1 cellular context compared by ENCODE assay signal in the genomic region with DNA sequence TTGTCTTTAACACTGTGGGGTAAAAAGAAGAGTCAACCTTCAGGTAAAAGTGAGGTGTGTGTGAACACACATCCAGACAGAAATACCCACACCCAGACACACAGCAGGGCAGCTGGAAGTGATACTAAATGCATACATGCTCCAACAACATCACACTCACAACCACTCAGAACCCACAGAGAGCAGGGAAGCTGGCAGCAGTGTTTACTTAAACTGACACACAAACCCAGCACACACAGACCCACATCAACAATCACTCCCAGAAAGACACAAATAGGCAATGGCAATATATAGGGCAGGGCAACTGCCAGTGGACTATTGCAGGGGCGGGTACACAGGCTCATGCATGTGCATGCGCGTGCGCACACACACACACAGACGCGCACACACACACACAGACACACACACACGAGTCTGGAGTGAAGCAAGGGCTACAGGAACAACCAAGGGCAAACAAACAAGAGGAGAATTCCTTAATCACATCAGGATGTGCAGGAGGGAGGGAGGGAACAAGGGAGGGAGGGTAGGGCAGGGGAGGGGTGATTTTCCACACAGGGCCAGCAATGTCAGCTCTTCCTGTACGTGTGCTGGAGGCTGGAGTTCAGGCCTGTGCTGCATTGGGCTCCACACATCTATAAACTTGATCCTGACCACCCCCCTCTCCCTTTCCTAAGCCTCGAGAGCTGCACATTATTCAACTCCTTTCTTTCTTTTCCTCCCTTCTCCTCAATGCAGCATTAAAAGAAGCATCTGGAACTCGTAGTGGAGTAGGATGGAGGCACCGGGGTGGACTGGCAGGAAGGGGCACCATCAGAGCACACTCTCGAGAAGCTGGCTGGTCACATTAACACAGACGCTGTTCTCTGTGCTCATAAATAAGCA.
TF ChIP-seq lines count a peak whose summit lies in the region.

No MANE protein-coding gene starts in this region.

TF ChIP-seq in K562, 482 proteins besides CTCF, POLR2A, EP300 and RAD21:
- TF ChIP-seq FOXA3 (CRISPR knock-in tag; conservative IDR thresholded peaks at IDR 0.05 in 1 of 2, IDR thresholded peaks at IDR 0.05 in 1 of 2) (0 out of 4 replicates have a peak, but pooled peaks of 1 of the 2 experiments have one; percentile 10), ZFX (CRISPR knock-in tag; IDR thresholded peaks at IDR 0.05) (no peak), RCOR1 (IDR thresholded peaks at IDR 0.05; ENCODE audit: borderline replicate concordance in 1 of 2, low read depth in 2 of 2, low read length in 2 of 2) (0 out of 4 replicates have a peak, but pooled peaks of 1 of the 2 experiments have one; percentile 0), SIX5 (IDR thresholded peaks at IDR 0.05; ENCODE audit: borderline replicate concordance in 1 of 2, insufficient read depth in 1 of 2, low read depth in 1 of 2, low read length in 2 of 2) (no peak), HMG20B (CRISPR knock-in tag; IDR thresholded peaks at IDR 0.05) (no peak), TFAP4 (CRISPR knock-in tag; IDR thresholded peaks at IDR 0.05; ENCODE audit: borderline replicate concordance) (no peak), MYNN (IDR thresholded peaks at IDR 0.05) (0 out of 2 replicates have a peak, but pooled peaks have one; percentile 1), MYNN (CRISPR knock-in tag; IDR thresholded peaks at IDR 0.05) (no peak), NFYB (IDR thresholded peaks at IDR 0.05; ENCODE audit: extremely low read depth, insufficient read length) (no peak), SLC30A9 (CRISPR knock-in tag; IDR thresholded peaks at IDR 0.05) (no peak), ETS1 (conservative IDR thresholded peaks at IDR 0.05; ENCODE audit: control insufficient read depth, low read depth, low read length) (no peak), ZNF324 (CRISPR knock-in tag; IDR thresholded peaks at IDR 0.05) (no peak), SMAD2 (IDR thresholded peaks at IDR 0.05; ENCODE audit: low read depth, low read length) (no peak), FOXA1 (IDR thresholded peaks at IDR 0.05; ENCODE audit: borderline replicate concordance) (no peak), HMG20A (CRISPR knock-in tag; conservative IDR thresholded peaks at IDR 0.05) (no peak), ZBTB33 (CRISPR knock-in tag; IDR thresholded peaks at IDR 0.05) (peak; percentile 50; the same call in 1 of the 2 replicates), HSF4 (CRISPR knock-in tag; IDR thresholded peaks at IDR 0.05; ENCODE audit: borderline replicate concordance) (no peak)
- TF ChIP-seq, protein P1, sequence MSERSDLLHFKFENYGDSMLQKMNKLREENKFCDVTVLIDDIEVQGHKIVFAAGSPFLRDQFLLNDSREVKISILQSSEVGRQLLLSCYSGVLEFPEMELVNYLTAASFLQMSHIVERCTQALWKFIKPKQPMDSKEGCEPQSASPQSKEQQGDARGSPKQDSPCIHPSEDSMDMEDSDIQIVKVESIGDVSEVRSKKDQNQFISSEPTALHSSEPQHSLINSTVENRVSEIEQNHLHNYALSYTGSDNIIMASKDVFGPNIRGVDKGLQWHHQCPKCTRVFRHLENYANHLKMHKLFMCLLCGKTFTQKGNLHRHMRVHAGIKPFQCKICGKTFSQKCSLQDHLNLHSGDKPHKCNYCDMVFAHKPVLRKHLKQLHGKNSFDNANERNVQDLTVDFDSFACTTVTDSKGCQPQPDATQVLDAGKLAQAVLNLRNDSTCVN (CRISPR knock-in tag; IDR thresholded peaks at IDR 0.05), result no peak
